ENCODE assay signal across 27 cellular contexts in genomic region chr2:114127372-114127771, GRCh38.
DNase-seq lines count a peak whose midpoint lies in the region; ATAC-seq and TF ChIP-seq lines count a peak whose summit lies in the region.
"Had no signal": no experiment of that assay in that cellular context is flagged by ENCODE, and none has a peak within 500 bp of the region (broad histone marks: within the 10 kb centered on the region; RNA-seq: fewer than 3 reads in every experiment).

No MANE protein-coding gene starts in this region.

- H3K79me2 ChIP-seq in trophoblast cell (ENCODE audit: control insufficient read depth, insufficient read depth, low read length, poor library complexity) = no peaks in the 10 kb centered on the region

- no peaks in the 10 kb centered on the region for H3K4me1 ChIP-seq in trophoblast cell (ENCODE audit: control insufficient read depth in 1 of 2, insufficient read depth in 2 of 2, low read length in 2 of 2)
- H3K4me1 ChIP-seq: adrenal gland, esophagus muscularis mucosa, uterus had no signal

- H3K79me1 ChIP-seq in trophoblast cell (ENCODE audit: low read length) = no peaks in the 10 kb centered on the region

- no peak for ATAC-seq in HG02840 (IDR thresholded peaks at IDR 0.05; ENCODE audit: low FRiP score, unreplicated experiment)
- ATAC-seq: effector memory CD8-positive, alpha-beta T cell; GM12878; stimulated activated memory B cell treated with anti-CD40 and anti-IgM and Interleukin-4, amounts not matched to agents 10 μg/mL and 1 μg/mL and 100 μg/mL, for 72 hours had no signal

- no peak overlapping the region for H3K18ac ChIP-seq in trophoblast cell (ENCODE audit: low read length)

- no peak overlapping the region for H2BK120ac ChIP-seq in trophoblast cell (ENCODE audit: insufficient read depth, low read length, poor library complexity)

- H2AFZ ChIP-seq in trophoblast cell (ENCODE audit: insufficient read depth, low read length, poor library complexity) = no peak overlapping the region

- H3K4me3 ChIP-seq in choroid plexus epithelial cell (ENCODE audit: low read depth, low read length) = no peak overlapping the region
- H3K4me3 ChIP-seq in trophoblast cell (ENCODE audit: low read depth, low read length) = no peak overlapping the region
- H3K4me3 ChIP-seq: adrenal gland, coronary artery, esophagus muscularis mucosa, GM12878, mucosa of descending colon, ovary, uterus had no signal

- H3K14ac ChIP-seq in trophoblast cell (ENCODE audit: low read length) = no peak overlapping the region

- no peak overlapping the region for H2BK5ac ChIP-seq in trophoblast cell (ENCODE audit: low read depth, low read length, poor library complexity)

- peak; percentile 53 for DNase-seq in EL
- DNase-seq in HT1080 (ENCODE audit: low read depth) = peak; percentile 50
- peak; percentile 0 for DNase-seq in choroid plexus epithelial cell (ENCODE audit: low read depth)
- DNase-seq in trophoblast cell = peak; percentile 75 to 87
- DNase-seq in HPDE6-E6E7 (ENCODE audit: extremely low spot score) = no peak
- DNase-seq in mucosa of gallbladder (ENCODE audit: low spot score) = no peak
- DNase-seq: activated CD4-positive, alpha-beta T cell treated with anti-CD3 and anti-CD28 coated beads for 48 hours; activated naive CD4-positive, alpha-beta T cell; activated T-cell treated with anti-CD3 and anti-CD28 coated beads, Interleukin-2, amount 50 U/mL, for 24 hours; adrenal gland; CD4-positive, alpha-beta T cell; DMS 273 treated with DMSO at 0.1 percent for 48 hours; effector memory CD8-positive, alpha-beta T cell; GF-D8; mucosa of descending colon; NCI-H1436 treated with DMSO at 0.1 percent for 48 hours; NCI-H526; nephron progenitor cell; ovary; retina; stimulated activated CD4-positive, alpha-beta T cell treated with anti-CD3 and anti-CD28 coated beads, Interleukin-4, amount 100 ng/mL, for 1 hour; uterus had no signal

- no peaks in the 10 kb centered on the region for H3K27me3 ChIP-seq in trophoblast cell (ENCODE audit: insufficient read depth, low read length)
- H3K27me3 ChIP-seq: adrenal gland, esophagus muscularis mucosa, ovary, uterus had no signal

- TF ChIP-seq CTCF in choroid plexus epithelial cell (conservative IDR thresholded peaks at IDR 0.05; ENCODE audit: low read depth, low read length) = no peak

- no peak overlapping the region for H4K8ac ChIP-seq in trophoblast cell (ENCODE audit: low read depth, low read length)

- WGBS in trophoblast cell (ENCODE audit: extremely low coverage, insufficient coverage, insufficient read length) = no CpG with 5 or more reads among the region's 2 CpGs

- H3K27ac ChIP-seq in trophoblast cell (ENCODE audit: low read depth, low read length) = no peak overlapping the region
- H3K27ac ChIP-seq: adrenal gland, coronary artery, esophagus muscularis mucosa, ovary, uterus had no signal

- H3K9me3 ChIP-seq in trophoblast cell (ENCODE audit: insufficient read depth, low read depth, low read length) = no peaks in the 10 kb centered on the region
- H3K9me3 ChIP-seq: adrenal gland, esophagus muscularis mucosa, mucosa of descending colon, ovary, uterus had no signal

- no peak overlapping the region for H3K4ac ChIP-seq in trophoblast cell (ENCODE audit: low read depth, low read length)

- no peak overlapping the region for H4K12ac ChIP-seq in trophoblast cell (ENCODE audit: low read depth, low read length)

- H4K91ac ChIP-seq in trophoblast cell (ENCODE audit: low read depth, low read length) = no peak overlapping the region

- H3K36me3 ChIP-seq in trophoblast cell (ENCODE audit: control insufficient read depth in 1 of 2, insufficient read depth in 2 of 2, low read length in 2 of 2) = no peaks in the 10 kb centered on the region
- H3K36me3 ChIP-seq: adrenal gland, esophagus muscularis mucosa, ovary, uterus had no signal

- no peak overlapping the region for H3K23ac ChIP-seq in trophoblast cell (ENCODE audit: low read length)

- no peak overlapping the region for H2BK12ac ChIP-seq in trophoblast cell (ENCODE audit: low read length)

- no peak overlapping the region for H3K9ac ChIP-seq in trophoblast cell (ENCODE audit: low read length)

- H2AK5ac ChIP-seq in trophoblast cell (ENCODE audit: low read length) = no peak overlapping the region

- H3K4me2 ChIP-seq in trophoblast cell (ENCODE audit: low read length) = no peak overlapping the region

Comparison
In these comparisons a context has a peak if more than half of its experiments do, and no peak if none do; other contexts are left out.
1. DNase-seq: peak in EL (single experiment), HT1080 (single experiment), choroid plexus epithelial cell (single experiment) and trophoblast cell (2 of 2); none in HPDE6-E6E7 (single experiment) and mucosa of gallbladder (single experiment).